ENCODE assay signal across 9 cellular contexts in genomic region chr20:8156603-8157079, GRCh38. TPM values are rescaled to one million over a fixed set of nuclear protein-coding genes. Genes with fewer than 3 reads are reported as not detected.
DNase-seq lines count a peak whose midpoint lies in the region; ATAC-seq and TF ChIP-seq lines count a peak whose summit lies in the region.
"Had no signal": no experiment of that assay in that cellular context is flagged by ENCODE, and none has a peak within 500 bp of the region (broad histone marks: within the 10 kb centered on the region; RNA-seq: fewer than 3 reads in every experiment).

No MANE protein-coding gene starts in this region.

- H3K36me3 Mint-ChIP-seq in activated T-helper 17 cell treated with anti-CD3 and anti-CD28 coated beads, Interleukin-2, amount 50 U/mL, for 72 hours (ENCODE audit: low read depth) = no peaks in the 10 kb centered on the region

- peak; percentile 71 for ATAC-seq in HG03342 (IDR thresholded peaks at IDR 0.05; ENCODE audit: unreplicated experiment)
- ATAC-seq in activated T-helper 17 cell treated with anti-CD3 and anti-CD28 coated beads, Interleukin-2, amount 50 U/mL, for 72 hours (replicated peaks) = peak; percentile 91
- ATAC-seq: Panc1 had no signal

- DNase-seq in NCI-H1417 (lab: John Stamatoyannopoulos, UW) (peak in 2 of 3 experiments; percentile 5 to 60), NCI-H1417 treated with DMSO at 0.1 percent for 48 hours (lab: John Stamatoyannopoulos, UW) (no peak), renal cortical epithelial cell (ENCODE audit: low read depth) (peak; percentile 53), AML-193 (lab: John Stamatoyannopoulos, UW) (no peak), uterus (no peak), Ammon's horn (ENCODE audit: low spot score) (no peak)

- no peaks in the 10 kb centered on the region for H3K27me3 ChIP-seq in uterus

- H3K9me3 Mint-ChIP-seq in activated T-helper 17 cell treated with anti-CD3 and anti-CD28 coated beads, Interleukin-2, amount 50 U/mL, for 72 hours = no peaks in the 10 kb centered on the region

- H3K4me3 Mint-ChIP-seq in activated T-helper 17 cell treated with anti-CD3 and anti-CD28 coated beads, Interleukin-2, amount 50 U/mL, for 72 hours = peak overlapping the region; percentile 41

- peak overlapping the region; percentile 21 for H3K27ac Mint-ChIP-seq in activated T-helper 17 cell treated with anti-CD3 and anti-CD28 coated beads, Interleukin-2, amount 50 U/mL, for 72 hours

- no peaks in the 10 kb centered on the region for H3K9me3 ChIP-seq in uterus

- H3K27me3 Mint-ChIP-seq in activated T-helper 17 cell treated with anti-CD3 and anti-CD28 coated beads, Interleukin-2, amount 50 U/mL, for 72 hours = no peaks in the 10 kb centered on the region

- no peaks in the 10 kb centered on the region for H3K36me3 ChIP-seq in uterus

- TF ChIP-seq POLR2A in uterus (IDR thresholded peaks at IDR 0.05) = no peak

- peaks cover 37% of the 10 kb centered on the region for H3K4me1 Mint-ChIP-seq in activated T-helper 17 cell treated with anti-CD3 and anti-CD28 coated beads, Interleukin-2, amount 50 U/mL, for 72 hours

- H3K4me3 ChIP-seq in uterus = no peak overlapping the region

- H3K4me1 ChIP-seq in uterus = peaks cover 0 to 4% of the 10 kb centered on the region in 2 donors

- H3K27ac ChIP-seq in uterus = peak overlapping the region in 1 of 2 donors; percentile 15

- TF ChIP-seq CTCF in uterus (IDR thresholded peaks at IDR 0.05) = no peak

- intact Hi-C loops in uterus (cut with DNase I; ENCODE audit: low total_unique reads) = no loop called here

RNA-seq across cellular contexts. Expression of gene PLCB1, which starts 24.6 kb away (rescaled TPM):
- total RNA-seq in activated T-helper 17 cell treated with anti-CD3 and anti-CD28 coated beads, Interleukin-2, amount 50 U/mL, for 72 hours = 1 to 10 TPM; 1.8 to 3.0 TPM
- total RNA-seq in renal cortical epithelial cell (0.17 and 2.0 TPM in 2 replicates), uterus (100 to 1,000 TPM in 1 of 4 donors, 10 to 100 TPM in 3; 13.5 to 110 (median 30.4) TPM)

Comparison
In these comparisons a context has a peak if more than half of its experiments do, and no peak if none do; other contexts are left out.
1. DNase-seq: peak in NCI-H1417 (2 of 3) and renal cortical epithelial cell (single experiment); none in NCI-H1417 treated with DMSO at 0.1 percent for 48 hours (single experiment), AML-193 (0 of 2), uterus (0 of 2) and Ammon's horn (single experiment).